In the genomic region with DNA sequence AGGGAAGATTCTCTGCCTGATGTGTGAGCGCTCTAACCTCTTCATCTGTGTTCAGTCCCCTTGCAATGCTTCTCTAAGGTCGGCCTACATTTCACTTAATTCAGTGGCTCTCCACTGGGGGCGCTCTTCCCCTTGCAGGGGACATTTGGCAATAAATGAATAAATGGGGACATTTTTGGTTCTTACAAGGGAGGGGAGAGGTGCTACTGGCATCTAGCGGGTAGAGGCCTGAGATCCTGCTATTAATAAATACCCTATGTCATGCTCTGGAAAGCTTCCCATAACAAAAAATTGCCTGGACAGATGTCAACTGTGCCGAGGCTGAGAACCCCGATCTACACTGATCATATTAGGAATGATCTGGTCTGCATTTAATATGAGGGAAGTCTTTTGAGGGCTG, we compare ENCODE assay signal across 8 cellular contexts. TPM values are rescaled to one million over a fixed set of nuclear protein-coding genes. Genes with fewer than 3 reads are reported as not detected.
A peak's percentile ranks its signal among the peaks of the same experiment; 100 is the strongest.
DNase-seq lines count a peak whose midpoint lies in the region; FAIRE-seq and TF ChIP-seq lines count a peak whose summit lies in the region.

No MANE protein-coding gene starts in this region.

- H3K4me1 ChIP-seq in GM23248 (ENCODE audit: insufficient read depth) (peaks cover 6% of the 10 kb centered on the region), fibroblast of lung (ENCODE audit: control insufficient read depth, extremely low read depth, insufficient read depth, low read length) (peaks cover 2% of the 10 kb centered on the region), neutrophil (ENCODE audit: control insufficient read depth in 1 of 2, insufficient read depth in 1 of 2, low read depth in 1 of 2, low read length in 1 of 2) (no peaks in the 10 kb centered on the region)

- FAIRE-seq in urothelium cell line (lab: Jason Lieb, UNC): no peak

- no peaks in the 10 kb centered on the region for H3K79me2 ChIP-seq in GM23248 (ENCODE audit: insufficient read depth)
- H3K79me2 ChIP-seq in fibroblast of lung (ENCODE audit: control insufficient read depth, insufficient read depth, low read length): no peaks in the 10 kb centered on the region

- H4K20me1 ChIP-seq in GM23248 (ENCODE audit: insufficient read depth): no peaks in the 10 kb centered on the region
- no peaks in the 10 kb centered on the region for H4K20me1 ChIP-seq in fibroblast of lung (ENCODE audit: control insufficient read depth, extremely low read depth, insufficient read depth, low read length)

- no peaks in the 10 kb centered on the region for H3F3A ChIP-seq in GM23248 (ENCODE audit: insufficient read depth)

- H3K9ac ChIP-seq in GM23248: no peak overlapping the region
- no peak overlapping the region for H3K9ac ChIP-seq in fibroblast of lung (ENCODE audit: insufficient read depth, low read length)

- WGBS in GM23248 (ENCODE audit: low coverage in 1 of 2, low lambda C conversion rate in 2 of 2, missing lambda C conversion rate in 2 of 2), 2 experiments: 17 to 25% methylated on average over 6 of the region's 6 CpGs

- no peaks in the 10 kb centered on the region for H3K9me3 ChIP-seq in GM23248 (ENCODE audit: low read depth)
- no peaks in the 10 kb centered on the region for H3K9me3 ChIP-seq in fibroblast of lung (ENCODE audit: control insufficient read depth, insufficient read depth, low read depth, low read length)
- no peaks in the 10 kb centered on the region for H3K9me3 ChIP-seq in neutrophil

- TF ChIP-seq CTCF in AG09319 (IDR thresholded peaks at IDR 0.05; ENCODE audit: low read depth, low read length) (peak; percentile 81), fibroblast of lung (conservative IDR thresholded peaks at IDR 0.05 in 1 of 2, IDR thresholded peaks at IDR 0.05 in 1 of 2; ENCODE audit: low read depth in 1 of 2, low read length in 2 of 2) (peak; percentile 87), neutrophil (IDR thresholded peaks at IDR 0.05) (peak; percentile 67)

- no peak overlapping the region for H3K27ac ChIP-seq in GM23248
- H3K27ac ChIP-seq in fibroblast of lung (ENCODE audit: insufficient read depth, low read length): no peak overlapping the region
- H3K27ac ChIP-seq in neutrophil: no peak overlapping the region

- peak overlapping the region; percentile 24 for H3K4me2 ChIP-seq in GM23248 (ENCODE audit: unreplicated experiment)
- no peak overlapping the region for H3K4me2 ChIP-seq in fibroblast of lung (ENCODE audit: extremely low read depth, insufficient read depth, low read length)

- H3K36me3 ChIP-seq in GM23248 (ENCODE audit: low read depth) (no peaks in the 10 kb centered on the region), fibroblast of lung (ENCODE audit: control insufficient read depth, insufficient read depth, low read length) (no peaks in the 10 kb centered on the region), neutrophil (no peaks in the 10 kb centered on the region)

- H3K27me3 ChIP-seq in GM23248 (replicated peaks; ENCODE audit: insufficient read depth) (no peaks in the 10 kb centered on the region), fibroblast of lung (ENCODE audit: control insufficient read depth, insufficient read depth, low read length) (no peaks in the 10 kb centered on the region), neutrophil (peaks cover 7% of the 10 kb centered on the region)

- no peaks in the 10 kb centered on the region for H3K9me2 ChIP-seq in GM23248 (ENCODE audit: insufficient read depth)

- in situ Hi-C loops in GM23248 (cut with MboI): loop anchor here (10.0 kb wide), 1 partner anchor 487 kb away; no protein-coding TSS in a partner anchor

- DNase-seq in AG09319 (ENCODE audit: extremely low read depth, low read depth) (no peak), GM23248 (peak; percentile 74), NOMO-1 (lab: John Stamatoyannopoulos, UW; ENCODE audit: unreplicated experiment in 2 of 2) (peak; percentile 22 to 63), fibroblast of lung (ENCODE audit: low read depth in 2 of 2) (peak; percentile 27 to 64), urothelium cell line (ENCODE audit: low spot score) (peak; percentile 32)
- peak; percentile 65 for DNase-seq in activated CD8-positive, alpha-beta memory T cell treated with anti-CD3 and anti-CD28 coated beads, Interleukin-2, amount 50 U/mL, for 4 hours
- DNase-seq in NK-92 treated with Interleukin-12 subunit alpha and Interleukin-12 subunit beta, amount 100 ng/mL, for 24 hours (lab: John Stamatoyannopoulos, UW): no peak

- H2AFZ ChIP-seq in GM23248 (peak overlapping the region; percentile 74), fibroblast of lung (ENCODE audit: low read length) (no peak overlapping the region)

- H3K4me3 ChIP-seq in GM23248 (no peak overlapping the region), fibroblast of lung (replicated peaks in 1 of 4; ENCODE audit: control extremely low read depth in 1 of 4, insufficient read depth in 1 of 4, low read depth in 3 of 4, low read length in 4 of 4) (no peak overlapping the region), neutrophil (ENCODE audit: low read depth in 1 of 2, low read length in 1 of 2) (no peak overlapping the region)

RNA-seq across cellular contexts. Expression of gene DNAJC11, which starts 25.9 kb away (rescaled TPM):
- total RNA-seq in GM23248 (2014; rRNA removed; shearing (Covaris generic)): 23.4 and 28.9 TPM in 2 replicates
- polyA plus RNA-seq in GM23248 (2016; fragmentation: Nextera tagmentation; extraction: Ambion mirVana) (40.6 and 46.9 TPM in 2 replicates), fibroblast of lung (31.8 and 47.2 TPM in 2 replicates)
- 29.0 and 35.2 TPM in 2 replicates for total RNA-seq in fibroblast of lung
- polyA plus RNA-seq in fibroblast of lung (2012): 48.3 and 50.4 TPM in 2 replicates
- polyA minus RNA-seq in fibroblast of lung (ENCODE audit: low replicate concordance): 46.8 and 48.4 TPM in 2 replicates

RNA-seq across cellular contexts. Expression of gene CAMTA1, which starts 57.7 kb away (rescaled TPM):
- total RNA-seq in GM23248 (2014; rRNA removed; shearing (Covaris generic)): 50.1 and 86.8 TPM in 2 replicates
- polyA plus RNA-seq in GM23248 (2016; fragmentation: Nextera tagmentation; extraction: Ambion mirVana): 159 and 165 TPM in 2 replicates
- 45.5 and 47.6 TPM in 2 replicates for total RNA-seq in fibroblast of lung
- 78.5 and 86.0 TPM in 2 replicates for polyA plus RNA-seq in fibroblast of lung
- 81.7 and 91.3 TPM in 2 replicates for polyA plus RNA-seq in fibroblast of lung (2012)
- polyA minus RNA-seq in fibroblast of lung (ENCODE audit: low replicate concordance): 6.0 and 7.5 TPM in 2 replicates

Comparison
In these comparisons a context has a peak if more than half of its experiments do, and no peak if none do; other contexts are left out.
1. DNase-seq: peak in GM23248 (single experiment), NOMO-1 (2 of 2), activated CD8-positive, alpha-beta memory T cell treated with anti-CD3 and anti-CD28 coated beads, Interleukin-2, amount 50 U/mL, for 4 hours (single experiment), fibroblast of lung (2 of 2) and urothelium cell line (single experiment); none in AG09319 (single experiment) and NK-92 treated with Interleukin-12 subunit alpha and Interleukin-12 subunit beta, amount 100 ng/mL, for 24 hours (single experiment).
2. Peak in every context shown above with its lines, with median percentiles within 50 percentile points of each other: CTCF ChIP-seq.